In genomic region chr4:38141808-38142500, GRCh38 we compare ENCODE assay signal across 1 cellular context.
TF ChIP-seq lines count a peak whose summit lies in the region.

No MANE protein-coding gene starts in this region.

TF ChIP-seq in SK-N-SH treated with all-trans-retinoic acid at 6 μM for 48 hours, 23 proteins besides CTCF, POLR2A, EP300 and RAD21 (continued from another document):
- TF ChIP-seq TSHZ2 (CRISPR knock-in tag; IDR thresholded peaks at IDR 0.05) (no peak), PATZ1 (CRISPR knock-in tag; IDR thresholded peaks at IDR 0.05; ENCODE audit: borderline replicate concordance) (no peak)
